Comparison of ENCODE assay signal across 8 cellular contexts in the genomic region with DNA sequence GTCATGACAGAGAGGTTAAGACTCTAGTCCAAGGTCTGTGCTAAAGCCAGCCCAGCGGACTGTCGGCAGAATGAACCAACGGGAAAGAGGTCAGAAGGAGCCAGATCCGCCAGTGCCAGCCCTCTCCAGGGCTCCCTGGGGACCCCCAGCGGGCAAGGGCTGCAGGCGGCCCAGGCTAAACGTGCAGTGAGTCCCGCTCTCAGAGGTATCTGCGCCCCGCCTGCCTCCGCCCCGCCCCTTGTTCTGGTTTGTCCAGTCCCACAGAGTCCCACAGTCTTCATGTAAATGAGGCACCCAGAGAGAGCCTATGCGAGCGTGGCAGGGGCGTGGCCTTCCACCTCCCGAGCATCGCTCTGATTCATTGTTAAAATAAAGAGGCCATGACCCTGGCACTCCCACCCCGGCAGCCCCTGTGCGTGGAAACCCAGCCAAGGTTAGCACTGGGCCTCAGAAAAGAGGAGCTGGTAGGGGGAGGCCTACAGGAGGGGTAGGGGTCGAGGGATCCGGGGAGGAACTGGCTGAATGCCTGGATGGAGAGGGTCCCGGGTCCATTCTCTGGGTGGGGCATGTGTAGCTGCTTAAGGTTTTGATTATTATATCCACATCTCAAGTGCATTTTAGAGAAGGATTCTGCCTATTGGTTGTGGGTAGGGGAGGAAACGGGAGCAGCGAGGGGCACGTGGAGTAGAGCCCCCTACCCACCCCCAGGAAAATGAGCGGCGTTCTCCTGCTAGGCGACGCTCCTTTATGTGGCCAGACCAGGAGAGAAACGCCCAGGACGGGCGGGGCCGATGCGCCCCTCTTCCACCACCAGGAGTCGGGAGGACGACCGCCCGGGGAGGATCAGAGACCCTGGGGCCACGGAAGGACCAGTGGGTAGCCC. TPM values are rescaled to one million over a fixed set of nuclear protein-coding genes. Genes with fewer than 3 reads are reported as not detected.
DNase-seq lines count a peak whose midpoint lies in the region; ATAC-seq, FAIRE-seq and TF ChIP-seq lines count a peak whose summit lies in the region.

A gene with protein sequence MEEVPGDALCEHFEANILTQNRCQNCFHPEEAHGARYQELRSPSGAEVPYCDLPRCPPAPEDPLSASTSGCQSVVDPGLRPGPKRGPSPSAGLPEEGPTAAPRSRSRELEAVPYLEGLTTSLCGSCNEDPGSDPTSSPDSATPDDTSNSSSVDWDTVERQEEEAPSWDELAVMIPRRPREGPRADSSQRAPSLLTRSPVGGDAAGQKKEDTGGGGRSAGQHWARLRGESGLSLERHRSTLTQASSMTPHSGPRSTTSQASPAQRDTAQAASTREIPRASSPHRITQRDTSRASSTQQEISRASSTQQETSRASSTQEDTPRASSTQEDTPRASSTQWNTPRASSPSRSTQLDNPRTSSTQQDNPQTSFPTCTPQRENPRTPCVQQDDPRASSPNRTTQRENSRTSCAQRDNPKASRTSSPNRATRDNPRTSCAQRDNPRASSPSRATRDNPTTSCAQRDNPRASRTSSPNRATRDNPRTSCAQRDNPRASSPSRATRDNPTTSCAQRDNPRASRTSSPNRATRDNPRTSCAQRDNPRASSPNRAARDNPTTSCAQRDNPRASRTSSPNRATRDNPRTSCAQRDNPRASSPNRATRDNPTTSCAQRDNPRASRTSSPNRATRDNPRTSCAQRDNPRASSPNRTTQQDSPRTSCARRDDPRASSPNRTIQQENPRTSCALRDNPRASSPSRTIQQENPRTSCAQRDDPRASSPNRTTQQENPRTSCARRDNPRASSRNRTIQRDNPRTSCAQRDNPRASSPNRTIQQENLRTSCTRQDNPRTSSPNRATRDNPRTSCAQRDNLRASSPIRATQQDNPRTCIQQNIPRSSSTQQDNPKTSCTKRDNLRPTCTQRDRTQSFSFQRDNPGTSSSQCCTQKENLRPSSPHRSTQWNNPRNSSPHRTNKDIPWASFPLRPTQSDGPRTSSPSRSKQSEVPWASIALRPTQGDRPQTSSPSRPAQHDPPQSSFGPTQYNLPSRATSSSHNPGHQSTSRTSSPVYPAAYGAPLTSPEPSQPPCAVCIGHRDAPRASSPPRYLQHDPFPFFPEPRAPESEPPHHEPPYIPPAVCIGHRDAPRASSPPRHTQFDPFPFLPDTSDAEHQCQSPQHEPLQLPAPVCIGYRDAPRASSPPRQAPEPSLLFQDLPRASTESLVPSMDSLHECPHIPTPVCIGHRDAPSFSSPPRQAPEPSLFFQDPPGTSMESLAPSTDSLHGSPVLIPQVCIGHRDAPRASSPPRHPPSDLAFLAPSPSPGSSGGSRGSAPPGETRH (N-terminal part only) (plus strand): TSS at position 392 of the 883 bp plus-strand sequence. CDS start 4,318 bp downstream, outside the sequence.

- H3K9me3 ChIP-seq in liver (ENCODE audit: control insufficient read depth in 4 of 4, low read length in 3 of 4), result no peaks in the 10 kb centered on the region

- H3K4me3 Mint-ChIP-seq in activated CD4-positive, alpha-beta memory T cell treated with anti-CD3 and anti-CD28 coated beads for 36 hours, result peak within 1 kb of the TSS; percentile 50

- peaks cover 15% of the 10 kb centered on the region for H3K36me3 Mint-ChIP-seq in activated CD4-positive, alpha-beta memory T cell treated with anti-CD3 and anti-CD28 coated beads for 36 hours

- ATAC-seq in HG03025 (IDR thresholded peaks at IDR 0.05; ENCODE audit: low FRiP score, unreplicated experiment) (peak; percentile 47), GM19455 (IDR thresholded peaks at IDR 0.05; ENCODE audit: unreplicated experiment) (no peak)

- no peak within 1 kb of the TSS for H3K4me3 ChIP-seq in liver (ENCODE audit: low read depth in 1 of 3, low read length in 3 of 3)

- TF ChIP-seq POLR2A in GM12891 (IDR thresholded peaks at IDR 0.05; ENCODE audit: low read depth, low read length), result no peak

- no peak within 1 kb of the TSS for H3K9ac ChIP-seq in liver (ENCODE audit: low read depth in 1 of 2, low read length in 2 of 2)

- intact Hi-C loops in activated CD4-positive, alpha-beta memory T cell treated with anti-CD3 and anti-CD28 coated beads for 36 hours (cut with micrococcal nuclease), result no loop called here

- no peak within 1 kb of the TSS for H3K27ac ChIP-seq in liver (ENCODE audit: low read depth in 1 of 2, low read length in 2 of 2)

- peak; percentile 90 for FAIRE-seq in GM12891 (lab: Jason Lieb, UNC)

- WGBS in liver, result 43% methylated on average over 39 of the region's 39 CpGs

- peaks cover 9% of the 10 kb centered on the region for H3K4me1 Mint-ChIP-seq in activated CD4-positive, alpha-beta memory T cell treated with anti-CD3 and anti-CD28 coated beads for 36 hours (ENCODE audit: low read depth)

- TF ChIP-seq RAD21 in liver (IDR thresholded peaks at IDR 0.05), result peak; percentile 22 to 67

- no peaks in the 10 kb centered on the region for H3K9me3 Mint-ChIP-seq in activated CD4-positive, alpha-beta memory T cell treated with anti-CD3 and anti-CD28 coated beads for 36 hours

- no peaks in the 10 kb centered on the region for H3K27me3 Mint-ChIP-seq in activated CD4-positive, alpha-beta memory T cell treated with anti-CD3 and anti-CD28 coated beads for 36 hours

- DNase-seq in GM12891 (ENCODE audit: insufficient read length, low spot score) (peak; percentile 84), NCI-H460 (ENCODE audit: extremely low read depth, low read depth) (peak; percentile 93), dermis microvascular lymphatic vessel endothelial cell (ENCODE audit: low read depth in 2 of 2) (peak; percentile 68 to 95)
- peak; percentile 92 for DNase-seq in activated CD4-positive, alpha-beta memory T cell treated with anti-CD3 and anti-CD28 coated beads for 36 hours
- peak; percentile 90 for DNase-seq in stimulated activated CD4-positive, alpha-beta T cell treated with anti-CD3 and anti-CD28 coated beads, Interleukin-4, amount 100 ng/mL, for 24 hours

- peaks cover 0 to 4% (median 2%) of the 10 kb centered on the region in 4 donors for H3K4me1 ChIP-seq in liver (ENCODE audit: control insufficient read depth in 4 of 4, insufficient read depth in 4 of 4, low read length in 3 of 4)

- peak; percentile 31 for TF ChIP-seq CTCF in liver (IDR thresholded peaks at IDR 0.05; ENCODE audit: low read depth, low read length, missing input control)

- CTCF ChIA-PET in activated CD4-positive, alpha-beta memory T cell treated with anti-CD3 and anti-CD28 coated beads for 36 hours (lab: Charles Lee), result interaction anchor here (0.6 to 1.8 kb wide), 5 partner anchors 16 to 352 kb away, joined by 3 to 8 read pairs (median 4); a partner anchor contains a TSS

- H3K27ac Mint-ChIP-seq in activated CD4-positive, alpha-beta memory T cell treated with anti-CD3 and anti-CD28 coated beads for 36 hours, result no peak within 1 kb of the TSS

- POLR2A ChIA-PET in activated CD4-positive, alpha-beta memory T cell treated with anti-CD3 and anti-CD28 coated beads for 36 hours (lab: Charles Lee), result interaction anchor here (0.6 to 1.5 kb wide), 2 partner anchors 9 to 64 kb away, joined by 4 read pairs; no protein-coding TSS in a partner anchor

- H3K36me3 ChIP-seq in liver (ENCODE audit: control insufficient read depth in 4 of 4, insufficient read depth in 3 of 4, low read depth in 1 of 4, low read length in 3 of 4), result peaks cover 5 to 12% (median 7%) of the 10 kb centered on the region in 4 donors

- H3K27me3 ChIP-seq in liver (ENCODE audit: control insufficient read depth in 4 of 4, insufficient read depth in 4 of 4, low read length in 3 of 4), result no peaks in the 10 kb centered on the region

TF ChIP-seq in GM12891, 5 proteins besides CTCF, POLR2A, EP300 and RAD21:
- no peak for TF ChIP-seq PAX5 (IDR thresholded peaks at IDR 0.05; ENCODE audit: insufficient read depth, low read length, severe bottlenecking)
- no peak for TF ChIP-seq TAF1 (IDR thresholded peaks at IDR 0.05; ENCODE audit: low read depth, low read length)
- no peak for TF ChIP-seq POLR2AphosphoS5 (IDR thresholded peaks at IDR 0.05; ENCODE audit: low read depth, low read length)
- no peak for TF ChIP-seq POU2F2 (IDR thresholded peaks at IDR 0.05; ENCODE audit: low read depth, low read length)
- no peak for TF ChIP-seq SPI1 (IDR thresholded peaks at IDR 0.05; ENCODE audit: low read depth, low read length)

TF ChIP-seq in liver, 16 proteins besides CTCF, POLR2A, EP300 and RAD21 (continues in another document):
- TF ChIP-seq FOXA1 (IDR thresholded peaks at IDR 0.05) (no peak), SP1 (IDR thresholded peaks at IDR 0.05) (peak; percentile 39), RXRA (IDR thresholded peaks at IDR 0.05) (no peak), NR2F2 (IDR thresholded peaks at IDR 0.05) (peak; percentile 57)
- TF ChIP-seq, protein P1, sequence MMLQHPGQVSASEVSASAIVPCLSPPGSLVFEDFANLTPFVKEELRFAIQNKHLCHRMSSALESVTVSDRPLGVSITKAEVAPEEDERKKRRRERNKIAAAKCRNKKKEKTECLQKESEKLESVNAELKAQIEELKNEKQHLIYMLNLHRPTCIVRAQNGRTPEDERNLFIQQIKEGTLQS (IDR thresholded peaks at IDR 0.05), result no peak

RNA-seq across cellular contexts. Expression of the gene that starts here (rescaled TPM):
- polyA plus RNA-seq in GM12891 (2012; ENCODE audit: low read depth, missing spikeins), result 11.1 TPM
- 16.1 and 17.9 TPM in 2 replicates for total RNA-seq in NCI-H460 (2014; rRNA removed; shearing (Covaris generic))
- 33.8 and 50.6 TPM in 2 replicates for polyA plus RNA-seq in NCI-H460 (2014; cell fraction: nucleus; rRNA removed)
- total RNA-seq in activated CD4-positive, alpha-beta memory T cell treated with anti-CD3 and anti-CD28 coated beads for 36 hours, result 10 to 100 TPM; 25.0 to 26.8 TPM
- total RNA-seq in dermis microvascular lymphatic vessel endothelial cell, result 95.9 and 142 TPM in 2 replicates
- total RNA-seq in liver, result 10 to 100 TPM; 24.8 to 41.1 TPM
- 10 to 100 TPM in 1 of 2 donors, 1 to 10 TPM in 1; 4.8 to 18.3 TPM for polyA plus RNA-seq in liver
